In the genomic region with DNA sequence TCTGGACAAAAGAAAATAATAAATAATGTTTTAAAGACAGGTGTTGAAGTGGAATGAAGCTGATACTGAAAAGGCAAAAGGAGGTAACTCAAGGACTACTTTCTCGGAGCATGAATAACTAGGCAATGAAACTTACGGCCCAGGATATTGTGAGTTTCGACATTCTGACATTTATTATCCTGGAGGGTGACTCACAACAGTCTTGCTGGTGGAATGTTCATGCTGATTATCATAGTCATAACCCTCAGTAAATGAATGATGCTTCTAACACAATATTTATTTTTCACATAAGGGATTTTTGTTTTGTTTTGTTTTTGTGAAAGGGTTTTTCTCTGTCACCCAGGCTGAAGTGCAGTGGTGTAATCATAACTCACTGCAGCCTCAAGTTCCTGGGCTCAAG, we compare ENCODE assay signal across 13 cellular contexts.
DNase-seq lines count a peak whose midpoint lies in the region; ATAC-seq and TF ChIP-seq lines count a peak whose summit lies in the region.
"Had no signal": no experiment of that assay in that cellular context is flagged by ENCODE, and none has a peak within 500 bp of the region (broad histone marks: within the 10 kb centered on the region; RNA-seq: fewer than 3 reads in every experiment).

No MANE protein-coding gene starts in this region.

- BruUV-seq in mammary epithelial cell (replicated peaks; lab: Mats Ljungman, UMichigan), result no TSS peak

- H3K9me3 ChIP-seq in mammary epithelial cell (replicated peaks; ENCODE audit: insufficient read depth, low read length) (no peaks in the 10 kb centered on the region), mesenchymal stem cell (ENCODE audit: control insufficient read depth, low read length) (no peaks in the 10 kb centered on the region)
- H3K9me3 ChIP-seq: HAP-1 had no signal

- no peak overlapping the region for H2BK15ac ChIP-seq in mesenchymal stem cell (ENCODE audit: low read depth, poor library complexity, severe bottlenecking)

- ATAC-seq in HG02678 (IDR thresholded peaks at IDR 0.05; ENCODE audit: unreplicated experiment), result no peak
- no peak for ATAC-seq in left ventricle myocardium superior
- ATAC-seq in HG03378 (IDR thresholded peaks at IDR 0.05; ENCODE audit: unreplicated experiment), result no peak
- no peak for ATAC-seq in GM21619 (IDR thresholded peaks at IDR 0.05; ENCODE audit: unreplicated experiment)
- ATAC-seq: CD8-positive, alpha-beta T cell had no signal

- in situ Hi-C loops in mammary epithelial cell (cut with MboI; ENCODE audit: low sequenced_read_pairs in 2 of 2), result no loop called here

- H3K79me1 ChIP-seq in mesenchymal stem cell (replicated peaks; ENCODE audit: low read length, poor library complexity, severe bottlenecking), result no peaks in the 10 kb centered on the region

- CTCF ChIA-PET in mammary epithelial cell (lab: Charles Lee; ENCODE audit: low non-redundant PET), result no interaction called here

- H4K8ac ChIP-seq in mesenchymal stem cell (ENCODE audit: low read length), result no peak overlapping the region

- H3K9ac ChIP-seq in mammary epithelial cell (ENCODE audit: insufficient read depth, low read length) (no peak overlapping the region), mesenchymal stem cell (ENCODE audit: low read length) (no peak overlapping the region)

- WGBS in mammary epithelial cell (ENCODE audit: low coverage, missing lambda C conversion rate), result 40% methylated on average over 3 of the region's 3 CpGs
- 14% methylated on average over 3 of the region's 3 CpGs for WGBS in mesenchymal stem cell

- no peaks in the 10 kb centered on the region for H3K79me2 ChIP-seq in mammary epithelial cell (ENCODE audit: insufficient read depth, low read length)

- intact Hi-C loops in mammary epithelial cell (cut with micrococcal nuclease) (no loop called here), left ventricle myocardium superior (cut with micrococcal nuclease) (no loop called here)

- no peaks in the 10 kb centered on the region for H3K27me3 ChIP-seq in mammary epithelial cell (ENCODE audit: insufficient read depth, low read length)
- H3K27me3 ChIP-seq in mesenchymal stem cell (ENCODE audit: control insufficient read depth in 1 of 2, insufficient read depth in 1 of 2, low read length in 2 of 2), result no peaks in the 10 kb centered on the region

- H3K18ac ChIP-seq in mesenchymal stem cell (ENCODE audit: low read depth in 1 of 2, low read length in 2 of 2), result no peak overlapping the region

- H3K23ac ChIP-seq in mesenchymal stem cell (ENCODE audit: low read length in 2 of 2), result no peak overlapping the region

- dilution Hi-C loops in mammary epithelial cell (cut with HindIII; ENCODE audit: low sequenced_read_pairs), result no loop called here

- H2BK5ac ChIP-seq in mesenchymal stem cell (ENCODE audit: low read depth, low read length, poor library complexity, severe bottlenecking), result no peak overlapping the region

- no peak overlapping the region for H2BK12ac ChIP-seq in mesenchymal stem cell (ENCODE audit: low read length in 2 of 2)

- H4K20me1 ChIP-seq in mammary epithelial cell (ENCODE audit: insufficient read depth, low read length), result no peaks in the 10 kb centered on the region

- DNase-seq in AG10803 (ENCODE audit: low read depth) (peak; percentile 90), LoVo (ENCODE audit: low spot score) (peak; percentile 62), mammary epithelial cell (peak; percentile 93), mesenchymal stem cell (peak; percentile 81), left ventricle myocardium superior (no peak)
- DNase-seq: activated CD8-positive, alpha-beta memory T cell treated with anti-CD3 and anti-CD28 coated beads, Interleukin-2, amount 50 U/mL, for 4 hours; CD8-positive, alpha-beta T cell; kidney; RPMI8226 had no signal

- no peak overlapping the region for H4K91ac ChIP-seq in mesenchymal stem cell (ENCODE audit: low read length)

- H3K4me2 ChIP-seq in mammary epithelial cell (ENCODE audit: insufficient read depth, low read depth, low read length) (no peak overlapping the region), mesenchymal stem cell (ENCODE audit: low read length, poor library complexity, severe bottlenecking) (no peak overlapping the region)

- no peak overlapping the region for H2BK120ac ChIP-seq in mesenchymal stem cell (ENCODE audit: low read depth, low read length)

- H3K14ac ChIP-seq in mesenchymal stem cell (ENCODE audit: low read length in 2 of 2), result no peak overlapping the region

- H3K36me3 ChIP-seq in mammary epithelial cell (ENCODE audit: insufficient read depth, low read length) (no peaks in the 10 kb centered on the region), mesenchymal stem cell (ENCODE audit: control insufficient read depth in 1 of 2, insufficient read depth in 2 of 2, low read depth in 1 of 2, low read length in 2 of 2) (no peaks in the 10 kb centered on the region)
- H3K36me3 ChIP-seq: HAP-1 had no signal

- TF ChIP-seq CTCF in AG10803 (conservative IDR thresholded peaks at IDR 0.05; ENCODE audit: low read length) (no peak), mammary epithelial cell (conservative IDR thresholded peaks at IDR 0.05 in 1 of 2, IDR thresholded peaks at IDR 0.05 in 1 of 2; ENCODE audit: extremely low read depth in 1 of 2, insufficient read depth in 1 of 2, low read depth in 1 of 2, low read length in 2 of 2) (no peak)

- peaks cover 7% of the 10 kb centered on the region for H3K4me1 ChIP-seq in mammary epithelial cell (ENCODE audit: insufficient read depth, low read length)
- no peaks in the 10 kb centered on the region for H3K4me1 ChIP-seq in mesenchymal stem cell (ENCODE audit: control insufficient read depth, insufficient read depth, low read depth, low read length)
- H3K4me1 ChIP-seq: HAP-1 had no signal

- no peak overlapping the region for H3K4ac ChIP-seq in mesenchymal stem cell (ENCODE audit: low read depth in 1 of 2, low read length in 2 of 2)

- H3K27ac ChIP-seq in mammary epithelial cell (ENCODE audit: insufficient read depth, low read depth, low read length), result peak overlapping the region; percentile 42
- H3K27ac ChIP-seq in mesenchymal stem cell (ENCODE audit: low read length, poor library complexity, severe bottlenecking), result peak overlapping the region; percentile 4

- H2AK5ac ChIP-seq in mesenchymal stem cell (ENCODE audit: low read length, severe bottlenecking), result no peak overlapping the region

- H2AFZ ChIP-seq in mammary epithelial cell (ENCODE audit: low read depth, low read length), result no peak overlapping the region
- no peak overlapping the region for H2AFZ ChIP-seq in mesenchymal stem cell (ENCODE audit: low read depth, low read length)

- no peak overlapping the region for H3K4me3 ChIP-seq in AG10803 (ENCODE audit: low read length)
- H3K4me3 ChIP-seq in mammary epithelial cell (replicated peaks in 1 of 3; ENCODE audit: insufficient read depth in 1 of 3, low read depth in 2 of 3, low read length in 3 of 3), result no peak overlapping the region
- H3K4me3 ChIP-seq in mesenchymal stem cell (ENCODE audit: insufficient read depth in 1 of 2, low read depth in 1 of 2, low read length in 2 of 2), result no peak overlapping the region
- H3K4me3 ChIP-seq: HAP-1 had no signal
